1 cellular context compared by ENCODE assay signal in genomic region chr1:26278835-26279597, GRCh38.
TF ChIP-seq lines count a peak whose summit lies in the region.

No MANE protein-coding gene starts in this region.

TF ChIP-seq in K562, 482 proteins besides CTCF, POLR2A, EP300 and RAD21 (continued from another document and continues in another):
- TF ChIP-seq E2F8 (IDR thresholded peaks at IDR 0.05; ENCODE audit: low read depth, partially characterized antibody) (no peak), PREB (CRISPR knock-in tag; IDR thresholded peaks at IDR 0.05) (no peak), RNF2 (IDR thresholded peaks at IDR 0.05) (no peak), HNRNPL (IDR thresholded peaks at IDR 0.05; ENCODE audit: low read depth, low read length) (no peak), ZBTB12 (CRISPR knock-in tag; IDR thresholded peaks at IDR 0.05) (no peak), TEAD4 (IDR thresholded peaks at IDR 0.05; ENCODE audit: low read length) (no peak), TEAD4 (CRISPR knock-in tag; IDR thresholded peaks at IDR 0.05; ENCODE audit: borderline replicate concordance) (no peak), ZNF398 (CRISPR knock-in tag; IDR thresholded peaks at IDR 0.05) (no peak), MIER1 (IDR thresholded peaks at IDR 0.05; ENCODE audit: low read depth) (no peak), SRSF9 (IDR thresholded peaks at IDR 0.05; ENCODE audit: borderline replicate concordance, low read depth, low read length) (no peak), NCOA1 (IDR thresholded peaks at IDR 0.05; ENCODE audit: low read depth) (no peak), MBD2 (IDR thresholded peaks at IDR 0.05; ENCODE audit: borderline replicate concordance, low read depth) (0 out of 2 replicates have a peak, but pooled peaks have one; percentile 12), MTA1 (IDR thresholded peaks at IDR 0.05; ENCODE audit: borderline replicate concordance) (0 out of 2 replicates have a peak, but pooled peaks have one; percentile 19), SNAPC5 (CRISPR knock-in tag; IDR thresholded peaks at IDR 0.05) (no peak), TBP (optimal IDR thresholded peaks at IDR 0.05; ENCODE audit: low read depth, low read length) (no peak), CHD7 (IDR thresholded peaks at IDR 0.05; ENCODE audit: low read depth, low read length) (no peak), JUND (IDR thresholded peaks at IDR 0.05; ENCODE audit: borderline replicate concordance, low read depth, low read length) (no peak; the same call in 1 of the 2 replicates), JUND (tag; IDR thresholded peaks at IDR 0.05; ENCODE audit: borderline replicate concordance, low read depth, low read length) (peak; percentile 54; the same call in 1 of the 3 replicates), ZNF395 (CRISPR knock-in tag; IDR thresholded peaks at IDR 0.05) (0 out of 2 replicates have a peak, but pooled peaks have one; percentile 2), HOXB6 (CRISPR knock-in tag; IDR thresholded peaks at IDR 0.05; ENCODE audit: borderline replicate concordance) (no peak), KDM5B (IDR thresholded peaks at IDR 0.05; ENCODE audit: insufficient replicate concordance, low read depth, low read length) (no peak), SMAD3 (CRISPR knock-in tag; conservative IDR thresholded peaks at IDR 0.05) (no peak), ZNF274 (IDR thresholded peaks at IDR 0.05; ENCODE audit: borderline replicate concordance, low read depth, low read length) (no peak), SMARCA5 (IDR thresholded peaks at IDR 0.05) (0 out of 2 replicates have a peak, but pooled peaks have one; percentile 36), NEUROD1 (IDR thresholded peaks at IDR 0.05; ENCODE audit: borderline replicate concordance, low read depth, low read length, partially characterized antibody) (peak; percentile 14), ZNF655 (CRISPR knock-in tag; IDR thresholded peaks at IDR 0.05) (no peak), KLF6 (CRISPR knock-in tag; IDR thresholded peaks at IDR 0.05; ENCODE audit: borderline replicate concordance) (no peak), ZNF232 (CRISPR knock-in tag; IDR thresholded peaks at IDR 0.05) (0 out of 2 replicates have a peak, but pooled peaks have one; percentile 22), ETV5 (CRISPR knock-in tag; IDR thresholded peaks at IDR 0.05; ENCODE audit: low read depth) (no peak), PKNOX1 (IDR thresholded peaks at IDR 0.05) (peak; percentile 40; the same call in 1 of the 2 replicates), ZNF785 (CRISPR knock-in tag; IDR thresholded peaks at IDR 0.05) (no peak), ZNF184 (CRISPR knock-in tag; IDR thresholded peaks at IDR 0.05) (no peak), ZNF197 (CRISPR knock-in tag; IDR thresholded peaks at IDR 0.05; ENCODE audit: low read depth) (no peak), PHF8 (IDR thresholded peaks at IDR 0.05; ENCODE audit: borderline replicate concordance, low read length) (no peak), RBM17 (IDR thresholded peaks at IDR 0.05; ENCODE audit: borderline replicate concordance, low read depth, low read length) (no peak), HNRNPLL (IDR thresholded peaks at IDR 0.05; ENCODE audit: low read depth, low read length, poor library complexity, severe bottlenecking) (no peak), SUPT5H (IDR thresholded peaks at IDR 0.05) (peak; percentile 17; the same call in 1 of the 2 replicates), CBX5 (IDR thresholded peaks at IDR 0.05; ENCODE audit: borderline replicate concordance, low read depth) (no peak)
